1 cellular context compared by ENCODE assay signal in genomic region chr6:89368107-89368506, GRCh38.
TF ChIP-seq lines count a peak whose summit lies in the region.

No MANE protein-coding gene starts in this region.

TF ChIP-seq in GM12878, 131 proteins besides CTCF, POLR2A, EP300 and RAD21:
- TF ChIP-seq, protein P1, sequence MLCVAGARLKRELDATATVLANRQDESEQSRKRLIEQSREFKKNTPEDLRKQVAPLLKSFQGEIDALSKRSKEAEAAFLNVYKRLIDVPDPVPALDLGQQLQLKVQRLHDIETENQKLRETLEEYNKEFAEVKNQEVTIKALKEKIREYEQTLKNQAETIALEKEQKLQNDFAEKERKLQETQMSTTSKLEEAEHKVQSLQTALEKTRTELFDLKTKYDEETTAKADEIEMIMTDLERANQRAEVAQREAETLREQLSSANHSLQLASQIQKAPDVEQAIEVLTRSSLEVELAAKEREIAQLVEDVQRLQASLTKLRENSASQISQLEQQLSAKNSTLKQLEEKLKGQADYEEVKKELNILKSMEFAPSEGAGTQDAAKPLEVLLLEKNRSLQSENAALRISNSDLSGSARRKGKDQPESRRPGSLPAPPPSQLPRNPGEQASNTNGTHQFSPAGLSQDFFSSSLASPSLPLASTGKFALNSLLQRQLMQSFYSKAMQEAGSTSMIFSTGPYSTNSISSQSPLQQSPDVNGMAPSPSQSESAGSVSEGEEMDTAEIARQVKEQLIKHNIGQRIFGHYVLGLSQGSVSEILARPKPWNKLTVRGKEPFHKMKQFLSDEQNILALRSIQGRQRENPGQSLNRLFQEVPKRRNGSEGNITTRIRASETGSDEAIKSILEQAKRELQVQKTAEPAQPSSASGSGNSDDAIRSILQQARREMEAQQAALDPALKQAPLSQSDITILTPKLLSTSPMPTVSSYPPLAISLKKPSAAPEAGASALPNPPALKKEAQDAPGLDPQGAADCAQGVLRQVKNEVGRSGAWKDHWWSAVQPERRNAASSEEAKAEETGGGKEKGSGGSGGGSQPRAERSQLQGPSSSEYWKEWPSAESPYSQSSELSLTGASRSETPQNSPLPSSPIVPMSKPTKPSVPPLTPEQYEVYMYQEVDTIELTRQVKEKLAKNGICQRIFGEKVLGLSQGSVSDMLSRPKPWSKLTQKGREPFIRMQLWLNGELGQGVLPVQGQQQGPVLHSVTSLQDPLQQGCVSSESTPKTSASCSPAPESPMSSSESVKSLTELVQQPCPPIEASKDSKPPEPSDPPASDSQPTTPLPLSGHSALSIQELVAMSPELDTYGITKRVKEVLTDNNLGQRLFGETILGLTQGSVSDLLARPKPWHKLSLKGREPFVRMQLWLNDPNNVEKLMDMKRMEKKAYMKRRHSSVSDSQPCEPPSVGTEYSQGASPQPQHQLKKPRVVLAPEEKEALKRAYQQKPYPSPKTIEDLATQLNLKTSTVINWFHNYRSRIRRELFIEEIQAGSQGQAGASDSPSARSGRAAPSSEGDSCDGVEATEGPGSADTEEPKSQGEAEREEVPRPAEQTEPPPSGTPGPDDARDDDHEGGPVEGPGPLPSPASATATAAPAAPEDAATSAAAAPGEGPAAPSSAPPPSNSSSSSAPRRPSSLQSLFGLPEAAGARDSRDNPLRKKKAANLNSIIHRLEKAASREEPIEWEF (IDR thresholded peaks at IDR 0.05; ENCODE audit: insufficient replicate concordance, low read depth, low read length), result no peak
- TF ChIP-seq SMC3 (IDR thresholded peaks at IDR 0.05; ENCODE audit: borderline replicate concordance, low read length), result peak; percentile 59
- TF ChIP-seq YY1 (IDR thresholded peaks at IDR 0.05; ENCODE audit: low read depth, low read length), result peak; percentile 72; the same call in 1 of the 2 replicates
- TF ChIP-seq SIX5 (IDR thresholded peaks at IDR 0.05; ENCODE audit: low read depth, low read length, severe bottlenecking), result no peak
